Comparison of ENCODE assay signal across 18 cellular contexts in genomic region chr12:69686731-69687130, GRCh38. TPM values are rescaled to one million over a fixed set of nuclear protein-coding genes. Genes with fewer than 3 reads are reported as not detected.
DNase-seq lines count a peak whose midpoint lies in the region; ATAC-seq and TF ChIP-seq lines count a peak whose summit lies in the region.
"Had no signal": no experiment of that assay in that cellular context is flagged by ENCODE, and none has a peak within 500 bp of the region (broad histone marks: within the 10 kb centered on the region; RNA-seq: fewer than 3 reads in every experiment).

No MANE protein-coding gene starts in this region.

- no peak overlapping the region for H3K4me3 ChIP-seq in Panc1 (ENCODE audit: low read depth in 2 of 2, low read length in 2 of 2)
- H3K4me3 ChIP-seq in mesenchymal stem cell (ENCODE audit: insufficient read depth in 1 of 2, low read depth in 1 of 2, low read length in 2 of 2): no peak overlapping the region
- H3K4me3 ChIP-seq in right lobe of liver: no peak overlapping the region
- H3K4me3 ChIP-seq: lower lobe of right lung had no signal

- no peak overlapping the region for H2BK15ac ChIP-seq in mesenchymal stem cell (ENCODE audit: low read depth, poor library complexity, severe bottlenecking)

- H3K23ac ChIP-seq in mesenchymal stem cell (ENCODE audit: low read length in 2 of 2): no peak overlapping the region

- H3K4ac ChIP-seq in mesenchymal stem cell (ENCODE audit: low read depth in 1 of 2, low read length in 2 of 2): no peak overlapping the region

- H3K27ac ChIP-seq in Panc1 (ENCODE audit: low read length) (0 out of 2 replicates have a peak overlapping the region, but pooled peaks have one; percentile 31), mesenchymal stem cell (ENCODE audit: low read length, poor library complexity, severe bottlenecking) (peak overlapping the region; percentile 95), right lobe of liver (no peak overlapping the region)
- H3K27ac ChIP-seq: lower lobe of right lung had no signal

- no peaks in the 10 kb centered on the region for H3K36me3 ChIP-seq in Panc1 (ENCODE audit: control insufficient read depth, insufficient read depth, low read length)
- H3K36me3 ChIP-seq in mesenchymal stem cell (ENCODE audit: control insufficient read depth in 1 of 2, insufficient read depth in 2 of 2, low read depth in 1 of 2, low read length in 2 of 2): no peaks in the 10 kb centered on the region
- no peaks in the 10 kb centered on the region for H3K36me3 ChIP-seq in right lobe of liver
- H3K36me3 ChIP-seq: lower lobe of right lung had no signal

- POLR2A ChIA-PET in HEK293T (lab: Yijun Ruan, JAX) (no interaction called here), Panc1 (lab: Charles Lee) (no interaction called here)

- H3K14ac ChIP-seq in mesenchymal stem cell (ENCODE audit: low read length in 2 of 2): no peak overlapping the region

- H3K9me3 ChIP-seq in Panc1 (ENCODE audit: control insufficient read depth, insufficient read depth, low read depth, low read length) (peaks cover 4% of the 10 kb centered on the region; the same call in 1 of the 2 replicates), mesenchymal stem cell (ENCODE audit: control insufficient read depth, low read length) (no peaks in the 10 kb centered on the region), right lobe of liver (no peaks in the 10 kb centered on the region)
- H3K9me3 ChIP-seq: lower lobe of right lung had no signal

- no peak overlapping the region for H2AFZ ChIP-seq in mesenchymal stem cell (ENCODE audit: low read depth, low read length)

- ATAC-seq in GM18861 (IDR thresholded peaks at IDR 0.05; ENCODE audit: unreplicated experiment) (peak; percentile 67), Panc1 (no peak), right lobe of liver (no peak)
- ATAC-seq: activated naive CD8-positive, alpha-beta T cell treated with anti-CD3 and anti-CD28 coated beads, Interleukin-2, amount 50 U/mL, for 24 hours; lower lobe of right lung; naive thymus-derived CD8-positive, alpha-beta T cell had no signal

- H2BK5ac ChIP-seq in mesenchymal stem cell (ENCODE audit: low read depth, low read length, poor library complexity, severe bottlenecking): peak overlapping the region; percentile 97

- CTCF ChIA-PET in HEK293T (lab: Yijun Ruan, JAX): no interaction called here
- CTCF ChIA-PET in Panc1 (lab: Charles Lee): no interaction called here

- H3K4me2 ChIP-seq in mesenchymal stem cell (ENCODE audit: low read length, poor library complexity, severe bottlenecking): no peak overlapping the region

- H3K9ac ChIP-seq in mesenchymal stem cell (ENCODE audit: low read length): peak overlapping the region; percentile 13

- H3K4me1 ChIP-seq in Panc1 (ENCODE audit: control insufficient read depth, insufficient read depth, low read length) (peaks cover 26% of the 10 kb centered on the region), mesenchymal stem cell (ENCODE audit: control insufficient read depth, insufficient read depth, low read depth, low read length) (peaks cover 13% of the 10 kb centered on the region), right lobe of liver (no peaks in the 10 kb centered on the region)
- H3K4me1 ChIP-seq: lower lobe of right lung had no signal

- H2AK5ac ChIP-seq in mesenchymal stem cell (ENCODE audit: low read length, severe bottlenecking): peak overlapping the region; percentile 100

- H2BK12ac ChIP-seq in mesenchymal stem cell (ENCODE audit: low read length in 2 of 2): no peak overlapping the region

- no peak overlapping the region for H4K8ac ChIP-seq in mesenchymal stem cell (ENCODE audit: low read length)

- H3K27me3 ChIP-seq in Panc1 (ENCODE audit: control insufficient read depth, insufficient read depth, low read length) (no peaks in the 10 kb centered on the region), mesenchymal stem cell (ENCODE audit: control insufficient read depth in 1 of 2, insufficient read depth in 1 of 2, low read length in 2 of 2) (no peaks in the 10 kb centered on the region), right lobe of liver (no peaks in the 10 kb centered on the region)

- no peak overlapping the region for H3K18ac ChIP-seq in mesenchymal stem cell (ENCODE audit: low read depth in 1 of 2, low read length in 2 of 2)

- no peaks in the 10 kb centered on the region for H3K79me1 ChIP-seq in mesenchymal stem cell (replicated peaks; ENCODE audit: low read length, poor library complexity, severe bottlenecking)

- intact Hi-C loops in Panc1 (cut with micrococcal nuclease; ENCODE audit: unreplicated experiment) (no loop called here), right lobe of liver (cut with DNase I) (no loop called here)

- in situ Hi-C loops in Panc1 (cut with HindIII; ENCODE audit: low pct_unique_long_range_greater_than_20kb, low sequenced_read_pairs): no loop called here

- no peak overlapping the region for H2BK120ac ChIP-seq in mesenchymal stem cell (ENCODE audit: low read depth, low read length)

- no peak overlapping the region for H4K91ac ChIP-seq in mesenchymal stem cell (ENCODE audit: low read length)

- BruUV-seq in Panc1 (replicated peaks; lab: Mats Ljungman, UMichigan): no TSS peak

- DNase-seq in HEK293T (ENCODE audit: extremely low spot score) (no peak), Panc1 (ENCODE audit: low read depth, low spot score) (no peak), mesenchymal stem cell (no peak), NCI-H1105 treated with DMSO at 0.1 percent for 48 hours (lab: John Stamatoyannopoulos, UW) (no peak), NCI-H2171 (lab: John Stamatoyannopoulos, UW) (no peak), right lobe of liver (no peak)
- no peak for DNase-seq in stimulated activated CD4-positive, alpha-beta T cell treated with anti-CD3 and anti-CD28 coated beads, Interleukin-4, amount 100 ng/mL, for 24 hours
- DNase-seq: activated CD4-positive, alpha-beta memory T cell treated with anti-CD3 and anti-CD28 coated beads for 36 hours; activated naive CD8-positive, alpha-beta T cell treated with anti-CD3 and anti-CD28 coated beads, Interleukin-2, amount 50 U/mL, for 24 hours; activated T-cell treated with anti-CD3 and anti-CD28 coated beads, Interleukin-2, amount 50 U/mL, for 48 hours; caudate nucleus; effector memory CD4-positive, alpha-beta T cell; H9; Karpas-422; lower lobe of right lung; naive thymus-derived CD8-positive, alpha-beta T cell; NCI-H345 had no signal

- 100% methylated on average over 2 of the region's 2 CpGs for WGBS in mesenchymal stem cell
- 28% methylated on average over 2 of the region's 2 CpGs for WGBS in right lobe of liver (ENCODE audit: insufficient coverage, low coverage, low lambda C conversion rate, missing lambda C conversion rate)

- no peak for TF ChIP-seq CTCF in Panc1 (IDR thresholded peaks at IDR 0.05)
- no peak for TF ChIP-seq CTCF in right lobe of liver (IDR thresholded peaks at IDR 0.05)

- TF ChIP-seq POLR2A in right lobe of liver (IDR thresholded peaks at IDR 0.05): no peak

TF ChIP-seq in HEK293T, 16 proteins besides CTCF, POLR2A, EP300 and RAD21:
- no peak for TF ChIP-seq HDGF (IDR thresholded peaks at IDR 0.05; ENCODE audit: borderline replicate concordance)
- TF ChIP-seq ZNF384 (IDR thresholded peaks at IDR 0.05): no peak
- TF ChIP-seq TARDBP (IDR thresholded peaks at IDR 0.05): no peak
- no peak for TF ChIP-seq SP1 (IDR thresholded peaks at IDR 0.05)
- TF ChIP-seq PKNOX1 (IDR thresholded peaks at IDR 0.05): peak; percentile 63; the same call in 1 of the 2 replicates

RNA-seq across cellular contexts. Expression of gene BEST3, which starts 12.4 kb away (rescaled TPM):
- 0.67 TPM for total RNA-seq in Panc1 (2021; ENCODE audit: unreplicated experiment)
- not detected for polyA plus RNA-seq in Panc1 (2012; ENCODE audit: insufficient read length)
- 0.25 TPM for polyA plus RNA-seq in mesenchymal stem cell (2013, experiment 1 of 2)
- polyA plus RNA-seq in mesenchymal stem cell (2013, experiment 2 of 2): 0.07 TPM
- total RNA-seq in right lobe of liver: not detected
- total RNA-seq: activated CD4-positive, alpha-beta memory T cell treated with anti-CD3 and anti-CD28 coated beads for 36 hours; lower lobe of right lung; naive thymus-derived CD8-positive, alpha-beta T cell had no signal
- polyA plus RNA-seq: naive thymus-derived CD8-positive, alpha-beta T cell had no signal

RNA-seq across cellular contexts. Expression of gene RAB3IP, which starts 51.9 kb away (rescaled TPM):
- total RNA-seq in Panc1 (2021; ENCODE audit: unreplicated experiment) (22.9 TPM), right lobe of liver (10 to 100 TPM; 13.8 to 16.7 (median 14.5) TPM)
- polyA plus RNA-seq in Panc1 (2012; ENCODE audit: insufficient read length): 7.4 TPM
- 2.1 TPM for polyA plus RNA-seq in mesenchymal stem cell (2013, experiment 1 of 2)
- 2.1 TPM for polyA plus RNA-seq in mesenchymal stem cell (2013, experiment 2 of 2)

Comparison
In these comparisons a context has a peak if more than half of its experiments do, and no peak if none do; other contexts are left out.
1. H3K27ac ChIP-seq: peak in Panc1 (single experiment) and mesenchymal stem cell (single experiment); none in right lobe of liver (0 of 3).